1 cellular context compared by ENCODE assay signal in genomic region chr15:33194237-33194636, GRCh38.
TF ChIP-seq lines count a peak whose summit lies in the region.

No MANE protein-coding gene starts in this region.

TF ChIP-seq in H1, 55 proteins besides CTCF, POLR2A, EP300 and RAD21 (continued from another document):
- no peak for TF ChIP-seq SAP30 (IDR thresholded peaks at IDR 0.05; ENCODE audit: insufficient read depth, insufficient replicate concordance, low read length)
- no peak for TF ChIP-seq GABPA (IDR thresholded peaks at IDR 0.05; ENCODE audit: borderline replicate concordance, insufficient read depth, low read length)
